1 cellular context compared by ENCODE assay signal in genomic region chr3:101685870-101686307, GRCh38.
TF ChIP-seq lines count a peak whose summit lies in the region.

No MANE protein-coding gene starts in this region.

TF ChIP-seq in H1, 55 proteins besides CTCF, POLR2A, EP300 and RAD21:
- 0 out of 2 replicates have a peak, but pooled peaks have one; percentile 27 for TF ChIP-seq SP4 (IDR thresholded peaks at IDR 0.05; ENCODE audit: low read length)
- no peak for TF ChIP-seq NANOG (IDR thresholded peaks at IDR 0.05; ENCODE audit: insufficient read depth, low read depth, low read length, poor library complexity, severe bottlenecking)
- TF ChIP-seq PHF8 (conservative IDR thresholded peaks at IDR 0.05; ENCODE audit: low read depth, low read length): no peak
- TF ChIP-seq ATF3 (IDR thresholded peaks at IDR 0.05; ENCODE audit: insufficient read depth, low read depth, low read length): no peak
- no peak for TF ChIP-seq SIX5 (IDR thresholded peaks at IDR 0.05; ENCODE audit: low read depth, low read length)
- no peak for TF ChIP-seq MAX (IDR thresholded peaks at IDR 0.05)
- TF ChIP-seq EGR1 (IDR thresholded peaks at IDR 0.05; ENCODE audit: borderline replicate concordance, low read depth, low read length): no peak
- no peak for TF ChIP-seq POU5F1 (IDR thresholded peaks at IDR 0.05; ENCODE audit: low read depth, low read length)
- peak; percentile 18; the same call in 1 of the 2 replicates for TF ChIP-seq POLR2AphosphoS5 (IDR thresholded peaks at IDR 0.05; ENCODE audit: low read depth, low read length)
- TF ChIP-seq USF2 (IDR thresholded peaks at IDR 0.05; ENCODE audit: low read length): no peak
- TF ChIP-seq SRF (IDR thresholded peaks at IDR 0.05; ENCODE audit: low read depth, low read length): no peak
- no peak for TF ChIP-seq CEBPB (IDR thresholded peaks at IDR 0.05; ENCODE audit: low read depth, low read length)
- no peak for TF ChIP-seq TBP (IDR thresholded peaks at IDR 0.05; ENCODE audit: low read depth, low read length)
